ENCODE assay signal across 1 cellular context in genomic region chr3:126357299-126358037, GRCh38.
TF ChIP-seq lines count a peak whose summit lies in the region.

KLF15 (minus strand) TSS chr3:126357408; CDS start chr3:126352922, 4,486 bp downstream.

TF ChIP-seq in HCT116, 20 proteins besides CTCF, POLR2A, EP300 and RAD21 (continued from another document):
- TF ChIP-seq ATF3 (IDR thresholded peaks at IDR 0.05) = no peak
- TF ChIP-seq YY1 (IDR thresholded peaks at IDR 0.05; ENCODE audit: extremely low read depth, insufficient replicate concordance, low read depth, low read length) = no peak
- no peak for TF ChIP-seq EZH2phosphoT487 (IDR thresholded peaks at IDR 0.05; ENCODE audit: borderline replicate concordance)
- 0 out of 2 replicates have a peak, but pooled peaks have one; percentile 48 for TF ChIP-seq MAX (IDR thresholded peaks at IDR 0.05)
- TF ChIP-seq JUND (IDR thresholded peaks at IDR 0.05) = no peak
- no peak for TF ChIP-seq FOSL1 (IDR thresholded peaks at IDR 0.05; ENCODE audit: low read depth)
- TF ChIP-seq ZNF274 (IDR thresholded peaks at IDR 0.05; ENCODE audit: low read depth, low read length) = no peak
- no peak for TF ChIP-seq CEBPB (IDR thresholded peaks at IDR 0.05; ENCODE audit: low read depth)
- no peak for TF ChIP-seq ELF1 (IDR thresholded peaks at IDR 0.05; ENCODE audit: borderline replicate concordance, low read depth)
- peak; percentile 30; the same call in 1 of the 2 replicates for TF ChIP-seq SIN3A (IDR thresholded peaks at IDR 0.05; ENCODE audit: low read depth)
